22 cellular contexts compared by ENCODE assay signal in the genomic region with DNA sequence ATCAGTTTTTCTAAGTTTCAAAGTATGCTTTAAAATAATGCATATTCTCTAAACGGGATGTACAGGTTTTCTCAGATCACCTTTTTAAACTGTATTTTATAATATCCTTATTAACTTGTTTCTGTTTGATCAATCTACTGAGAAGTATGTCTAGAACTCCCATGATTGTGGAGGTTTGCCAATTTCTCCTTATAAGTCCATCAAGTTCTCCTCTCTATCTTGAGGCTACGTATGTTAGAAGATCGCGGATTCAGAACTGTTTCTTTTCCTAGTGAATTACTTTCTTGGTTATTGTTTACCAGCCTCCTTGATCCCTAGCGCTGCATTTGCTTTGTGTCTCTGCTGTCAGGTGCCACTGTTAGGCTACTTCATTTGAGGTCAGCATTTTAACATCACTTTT.
A peak's percentile ranks its signal among the peaks of the same experiment; 100 is the strongest.
DNase-seq lines count a peak whose midpoint lies in the region; FAIRE-seq and TF ChIP-seq lines count a peak whose summit lies in the region.
"Had no signal": no experiment of that assay in that cellular context is flagged by ENCODE, and none has a peak within 500 bp of the region (broad histone marks: within the 10 kb centered on the region; RNA-seq: fewer than 3 reads in every experiment).

No MANE protein-coding gene starts in this region.

- H3K4me1 ChIP-seq in osteoblast (ENCODE audit: insufficient read depth, low read length): no peaks in the 10 kb centered on the region
- no peaks in the 10 kb centered on the region for H3K4me1 ChIP-seq in right atrium auricular region
- no peaks in the 10 kb centered on the region for H3K4me1 ChIP-seq in CD4-positive, alpha-beta memory T cell (ENCODE audit: insufficient read depth, low read length)
- H3K4me1 ChIP-seq: BE2C, Caco-2 had no signal

- no peaks in the 10 kb centered on the region for H3K9me3 Mint-ChIP-seq in CD4-positive, alpha-beta memory T cell
- H3K9me3 Mint-ChIP-seq: CD14-positive monocyte; CD4-positive, CD25-positive, alpha-beta regulatory T cell; CD8-positive, alpha-beta T cell had no signal

- no peaks in the 10 kb centered on the region for H3K79me2 ChIP-seq in osteoblast (ENCODE audit: insufficient read depth, low read length)

- DNase-seq in LNCaP clone FGC (ENCODE audit: low read depth) (peak; percentile 70), osteoblast (ENCODE audit: insufficient read length, low spot score, missing footprints) (peak; percentile 54), right atrium auricular region (ENCODE audit: low spot score) (no peak)
- DNase-seq in CD4-positive, alpha-beta memory T cell: no peak
- DNase-seq: 8988T; ACHN; BE2C; C1 segment of cervical spinal cord; Caco-2; Calu3; CD4-positive, CD25-positive, alpha-beta regulatory T cell; CD8-positive, alpha-beta T cell; DMS79 treated with DMSO at 0.1 percent for 48 hours; GF-D8 had no signal

- H3K27ac ChIP-seq in osteoblast (ENCODE audit: low read depth, low read length) (no peak overlapping the region), right atrium auricular region (no peak overlapping the region)
- no peak overlapping the region for H3K27ac ChIP-seq in CD4-positive, alpha-beta memory T cell (ENCODE audit: low read depth, low read length)

- H3K36me3 ChIP-seq in osteoblast (ENCODE audit: insufficient read depth, low read length): peaks cover 5% of the 10 kb centered on the region
- H3K36me3 ChIP-seq in right atrium auricular region: peaks cover 11% of the 10 kb centered on the region
- H3K36me3 ChIP-seq in CD4-positive, alpha-beta memory T cell (ENCODE audit: insufficient read depth, low read length): no peaks in the 10 kb centered on the region
- H3K36me3 ChIP-seq: BE2C had no signal

- TF ChIP-seq CTCF in LNCaP clone FGC (IDR thresholded peaks at IDR 0.05; ENCODE audit: control insufficient read depth, extremely low read depth, insufficient read depth): no peak
- no peak for TF ChIP-seq CTCF in osteoblast (IDR thresholded peaks at IDR 0.05; ENCODE audit: extremely low read depth, low read depth, low read length)
- no peak for TF ChIP-seq CTCF in right atrium auricular region (IDR thresholded peaks at IDR 0.05)

- H3K9me3 ChIP-seq in osteoblast (ENCODE audit: low read depth, low read length) (no peaks in the 10 kb centered on the region), right atrium auricular region (no peaks in the 10 kb centered on the region)
- no peaks in the 10 kb centered on the region for H3K9me3 ChIP-seq in CD4-positive, alpha-beta memory T cell (ENCODE audit: control insufficient read depth in 1 of 2, low read length in 2 of 2)
- H3K9me3 ChIP-seq: BE2C, Caco-2 had no signal

- FAIRE-seq in islet of Langerhans (lab: Jason Lieb, UNC): peak; percentile 64
- FAIRE-seq: A204.1, D721Med, G401.6, GM12891, GM19239 had no signal

- CTCF ChIA-PET in CD4-positive, alpha-beta memory T cell (lab: Charles Lee; ENCODE audit: partially characterized antibody): interaction anchor here (0.8 to 1.6 kb wide), 2 partner anchors 12 to 16 kb away, joined by 3 read pairs; no protein-coding TSS in a partner anchor

- no peaks in the 10 kb centered on the region for H3K27me3 Mint-ChIP-seq in CD4-positive, alpha-beta memory T cell
- H3K27me3 Mint-ChIP-seq: CD4-positive, CD25-positive, alpha-beta regulatory T cell had no signal

- peak overlapping the region; percentile 4; the same call in 1 of the 2 replicates for H3K4me3 ChIP-seq in LNCaP clone FGC (ENCODE audit: low read depth, low read length)
- H3K4me3 ChIP-seq in osteoblast (ENCODE audit: insufficient read depth, low read length): no peak overlapping the region
- no peak overlapping the region for H3K4me3 ChIP-seq in right atrium auricular region
- H3K4me3 ChIP-seq in CD4-positive, alpha-beta memory T cell (ENCODE audit: low read length in 2 of 2): no peak overlapping the region
- H3K4me3 ChIP-seq: BLaER1 had no signal

- H3K27ac Mint-ChIP-seq in CD4-positive, alpha-beta memory T cell: peak overlapping the region in 1 of 7 donors; percentile 24
- H3K27ac Mint-ChIP-seq: CD4-positive, CD25-positive, alpha-beta regulatory T cell; CD8-positive, alpha-beta T cell had no signal

- no peaks in the 10 kb centered on the region for H3K4me1 Mint-ChIP-seq in CD4-positive, alpha-beta memory T cell
- H3K4me1 Mint-ChIP-seq: CD14-positive monocyte had no signal

- H3K36me3 Mint-ChIP-seq in CD4-positive, alpha-beta memory T cell: peaks cover 17 to 26% of the 10 kb centered on the region in 2 donors

- H4K20me1 ChIP-seq in osteoblast (ENCODE audit: insufficient read depth, low read length): peaks cover 2% of the 10 kb centered on the region
- H4K20me1 ChIP-seq: BLaER1 had no signal

- no peak overlapping the region for H3K4me2 ChIP-seq in osteoblast (ENCODE audit: insufficient read depth, low read length)

- no peaks in the 10 kb centered on the region for H3K27me3 ChIP-seq in osteoblast (ENCODE audit: insufficient read depth, low read length)
- no peaks in the 10 kb centered on the region for H3K27me3 ChIP-seq in right atrium auricular region
- no peaks in the 10 kb centered on the region for H3K27me3 ChIP-seq in CD4-positive, alpha-beta memory T cell (ENCODE audit: insufficient read depth, low read length)
- H3K27me3 ChIP-seq: BE2C, BLaER1 had no signal

- H3K4me3 Mint-ChIP-seq in CD4-positive, alpha-beta memory T cell: no peak overlapping the region
- H3K4me3 Mint-ChIP-seq: CD14-positive monocyte; CD4-positive, CD25-positive, alpha-beta regulatory T cell; CD8-positive, alpha-beta T cell had no signal

- intact Hi-C loops in CD4-positive, alpha-beta memory T cell (cut with micrococcal nuclease): no loop called here

- no peak overlapping the region for H2AFZ ChIP-seq in osteoblast (ENCODE audit: low read length)

- POLR2A ChIA-PET in CD4-positive, alpha-beta memory T cell (lab: Charles Lee; ENCODE audit: partially characterized antibody): no interaction called here

Comparison
In these comparisons a context has a peak if more than half of its experiments do, and no peak if none do; other contexts are left out.
1. DNase-seq: peak in LNCaP clone FGC (single experiment) and osteoblast (single experiment); none in right atrium auricular region (single experiment) and CD4-positive, alpha-beta memory T cell (0 of 5).